In the genomic region with DNA sequence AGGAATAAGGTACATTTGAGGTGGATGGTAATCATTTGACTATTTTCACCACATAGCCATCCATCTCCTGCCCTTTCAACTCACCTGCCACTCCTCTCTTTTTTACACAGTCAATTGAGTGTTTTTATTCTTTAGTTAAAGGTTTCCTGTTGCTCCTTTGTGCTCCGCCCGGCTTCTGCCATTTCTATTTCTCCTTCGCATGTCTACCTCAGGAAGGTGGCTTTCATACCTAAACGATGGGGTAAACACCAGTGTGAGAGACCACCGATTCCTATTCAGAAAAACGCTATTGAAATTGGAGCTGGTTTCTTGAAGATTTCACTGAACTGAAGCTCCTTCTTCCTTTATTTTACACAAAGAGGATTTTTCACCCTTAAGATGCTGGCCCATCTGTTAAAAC, we compare ENCODE assay signal across 20 cellular contexts.
"Had no signal": no experiment of that assay in that cellular context is flagged by ENCODE, and none has a peak within 500 bp of the region (broad histone marks: within the 10 kb centered on the region; RNA-seq: fewer than 3 reads in every experiment).

No MANE protein-coding gene starts in this region.

- DNase-seq: cortex of kidney; dorsolateral prefrontal cortex; effector CD8-positive, alpha-beta T cell; gastrocnemius medialis; islet precursor cell; mammary epithelial cell; naive thymus-derived CD4-positive, alpha-beta T cell; nephron progenitor cell; posterior cingulate gyrus; spleen; stimulated activated CD4-positive, alpha-beta T cell treated with anti-CD3 and anti-CD28 coated beads, Interleukin-15, amount 100 ng/mL, for 24 hours; stimulated activated CD4-positive, alpha-beta T cell treated with anti-CD3 and anti-CD28 coated beads, Interleukin-2, amount 100 ng/mL, for 24 hours; stimulated activated CD4-positive, alpha-beta T cell treated with anti-CD3 and anti-CD28 coated beads, Interleukin-4, amount 100 ng/mL, for 4 hours; stimulated activated naive CD4-positive, alpha-beta T cell; stomach; substantia nigra; trophoblast cell had no signal

- H3K27ac ChIP-seq: dorsolateral prefrontal cortex, gastrocnemius medialis, spleen, stomach had no signal

- H3K4me3 ChIP-seq: dorsolateral prefrontal cortex, gastrocnemius medialis, spleen, stomach had no signal

- ATAC-seq: esophagus mucosa; gastrocnemius medialis; left lobe of liver; naive thymus-derived CD4-positive, alpha-beta T cell; sciatic nerve had no signal

- H3K4me1 Mint-ChIP-seq: naive thymus-derived CD4-positive, alpha-beta T cell; nephron progenitor cell had no signal

- H3K27me3 Mint-ChIP-seq: naive thymus-derived CD4-positive, alpha-beta T cell had no signal

- H3K9me3 ChIP-seq: gastrocnemius medialis had no signal

- H3K4me3 Mint-ChIP-seq: naive thymus-derived CD4-positive, alpha-beta T cell; nephron progenitor cell had no signal

- H3K27me3 ChIP-seq: dorsolateral prefrontal cortex, gastrocnemius medialis, spleen, stomach had no signal

- H3K27ac Mint-ChIP-seq: naive thymus-derived CD4-positive, alpha-beta T cell; nephron progenitor cell had no signal

- H3K4me1 ChIP-seq: gastrocnemius medialis, spleen, stomach had no signal

- H3K36me3 ChIP-seq: gastrocnemius medialis, spleen, stomach had no signal
